ENCODE assay signal across 15 cellular contexts in the genomic region with DNA sequence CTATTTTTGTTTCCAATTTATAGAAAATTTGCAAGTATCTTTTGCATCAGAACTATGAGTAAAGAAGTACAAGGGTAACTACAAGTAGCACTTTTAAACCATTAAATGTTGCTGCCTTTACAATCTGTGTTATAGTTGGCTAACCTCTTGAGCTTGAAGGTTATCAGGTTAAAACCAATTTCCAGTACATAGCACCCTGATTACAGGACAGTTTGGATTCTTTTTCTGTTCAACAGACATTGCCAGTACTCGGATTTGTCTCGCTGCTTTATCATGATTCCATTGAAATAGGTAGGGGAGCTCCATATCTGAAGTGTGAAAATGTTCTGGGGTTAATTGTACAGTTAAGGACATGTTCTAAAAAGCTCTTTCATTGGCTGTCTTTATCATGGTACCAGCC.
"Had no signal": no experiment of that assay in that cellular context is flagged by ENCODE, and none has a peak within 500 bp of the region (broad histone marks: within the 10 kb centered on the region; RNA-seq: fewer than 3 reads in every experiment).

No MANE protein-coding gene starts in this region.

- H3K9me3 Mint-ChIP-seq: activated CD4-positive, alpha-beta T cell treated with anti-CD3 and anti-CD28 coated beads, Interleukin-2, amount 10 ng/mL, durations not matched to agents 24 days and 14 days; mesothelial cell of epicardium; T-helper 1 cell treated with Interleukin-12 subunit alpha and Interleukin-12 subunit beta and Interleukin-4 antibody, amounts not matched to agents 30 μg/mL and 1 μg/mL, for 36 hours; WTC11 had no signal

- H3K27me3 Mint-ChIP-seq: activated CD4-positive, alpha-beta T cell treated with anti-CD3 and anti-CD28 coated beads, Interleukin-2, amount 10 ng/mL, durations not matched to agents 24 days and 14 days had no signal

- H3K9me3 ChIP-seq: colonic mucosa, gastroesophageal sphincter, right atrium auricular region, suprapubic skin, upper lobe of left lung had no signal

- DNase-seq: activated CD4-positive, alpha-beta T cell treated with anti-CD3 and anti-CD28 coated beads, Interleukin-2, amount 10 ng/mL, durations not matched to agents 24 days and 14 days; activated effector memory CD4-positive, alpha-beta T cell treated with anti-CD3 and anti-CD28 coated beads, Interleukin-2, amount 50 U/mL, for 16 hours; colonic mucosa; effector CD8-positive, alpha-beta T cell; kidney; stimulated activated naive CD4-positive, alpha-beta T cell; upper lobe of left lung had no signal

- ATAC-seq: gastroesophageal sphincter, SK-N-SH treated with all-trans-retinoic acid at 6 μM for 48 hours, WTC11 had no signal

- H3K27ac ChIP-seq: colonic mucosa, gastroesophageal sphincter, hepatocyte, suprapubic skin, upper lobe of left lung had no signal

- H3K27me3 ChIP-seq: colonic mucosa, gastroesophageal sphincter, hepatocyte, right atrium auricular region, suprapubic skin, upper lobe of left lung had no signal

- H3K4me1 Mint-ChIP-seq: mesothelial cell of epicardium, WTC11 had no signal

- H3K4me3 Mint-ChIP-seq: activated CD4-positive, alpha-beta T cell treated with anti-CD3 and anti-CD28 coated beads, Interleukin-2, amount 10 ng/mL, durations not matched to agents 24 days and 14 days; mesothelial cell of epicardium; T-helper 1 cell treated with Interleukin-12 subunit alpha and Interleukin-12 subunit beta and Interleukin-4 antibody, amounts not matched to agents 30 μg/mL and 1 μg/mL, for 36 hours; WTC11 had no signal

- H3K27ac Mint-ChIP-seq: activated CD4-positive, alpha-beta T cell treated with anti-CD3 and anti-CD28 coated beads, Interleukin-2, amount 10 ng/mL, durations not matched to agents 24 days and 14 days; mesothelial cell of epicardium; WTC11 had no signal
